8 cellular contexts compared by ENCODE assay signal in the genomic region with DNA sequence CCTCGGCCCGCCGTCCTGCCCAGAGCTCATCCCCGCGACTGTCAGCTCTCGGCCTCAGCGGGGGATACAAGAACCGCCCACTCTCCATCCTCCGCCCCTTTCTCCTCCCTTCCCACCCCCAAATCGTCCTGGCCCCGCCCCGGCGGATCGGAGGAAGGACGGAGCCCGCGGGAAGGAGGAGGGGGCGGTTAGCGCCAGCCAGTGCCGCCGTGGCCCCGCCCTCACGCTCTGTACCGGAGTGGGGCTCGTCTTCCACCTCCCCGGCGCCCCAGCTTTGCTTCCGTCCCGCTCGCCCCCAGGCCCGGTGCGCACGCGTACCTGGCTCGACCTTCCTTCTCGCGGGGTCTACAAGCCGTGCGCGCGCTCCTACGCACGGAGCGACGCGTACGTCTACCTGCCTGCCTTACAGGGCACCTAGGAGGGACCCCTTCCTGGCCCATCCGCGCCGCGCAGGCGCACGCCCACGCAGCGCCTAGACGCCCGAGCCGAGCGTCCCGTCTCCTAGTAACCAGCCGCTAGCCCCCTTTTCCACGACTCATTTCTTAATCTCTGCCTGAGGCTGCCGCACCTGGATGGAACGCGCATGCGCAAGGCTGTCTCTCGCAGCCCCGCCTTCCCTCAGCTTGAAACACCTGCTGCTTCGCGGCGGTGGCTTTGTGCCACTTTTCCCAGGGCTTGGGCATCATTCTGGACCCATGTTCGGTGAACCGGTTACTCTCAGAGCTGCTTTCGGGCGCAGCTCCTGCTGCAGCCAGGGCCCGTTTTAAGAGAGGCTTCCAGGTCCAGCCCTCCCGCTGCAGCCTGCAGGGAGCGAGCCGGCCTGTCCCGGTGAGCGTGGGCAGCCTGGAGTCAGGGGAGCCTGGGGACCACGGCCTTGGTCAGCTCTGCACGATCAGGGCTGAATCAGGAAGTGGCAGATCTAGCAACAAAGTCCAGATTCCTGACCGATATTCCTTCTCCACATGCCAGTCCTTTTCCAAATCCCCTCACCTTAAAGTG. TPM values are rescaled to one million over a fixed set of nuclear protein-coding genes. Genes with fewer than 3 reads are reported as not detected.
DNase-seq lines count a peak whose midpoint lies in the region; ATAC-seq, FAIRE-seq and TF ChIP-seq lines count a peak whose summit lies in the region.

A gene with protein sequence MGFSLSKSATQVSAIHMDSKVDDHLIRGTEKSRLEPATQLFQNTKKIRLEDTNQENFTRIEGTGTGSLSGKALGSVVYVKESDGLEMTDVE (plus strand): TSS at position 598 of the 999 bp plus-strand sequence. CDS start 8,852 bp downstream, outside the sequence.

- no peak; the same call in 1 of the 2 replicates for TF ChIP-seq POLR2A in H54 (IDR thresholded peaks at IDR 0.05; ENCODE audit: low read depth, low read length)

- H3K9me3 Mint-ChIP-seq in activated T-helper 17 cell treated with anti-CD3 and anti-CD28 coated beads, Interleukin-2, amount 50 U/mL, for 72 hours = no peaks in the 10 kb centered on the region
- peaks cover 0 to 13% (median 6%) of the 10 kb centered on the region in 9 donors for H3K9me3 Mint-ChIP-seq in naive thymus-derived CD8-positive, alpha-beta T cell
- H3K9me3 Mint-ChIP-seq in stimulated activated naive B cell treated with anti-CD40 and anti-IgM and Interleukin-4, amounts not matched to agents 10 μg/mL and 1 μg/mL and 100 μg/mL, for 72 hours = no peaks in the 10 kb centered on the region

- H3K36me3 Mint-ChIP-seq in activated T-helper 17 cell treated with anti-CD3 and anti-CD28 coated beads, Interleukin-2, amount 50 U/mL, for 72 hours (ENCODE audit: low read depth) = peaks cover 6% of the 10 kb centered on the region
- H3K36me3 Mint-ChIP-seq in naive thymus-derived CD8-positive, alpha-beta T cell = peaks cover 9 to 19% (median 10%) of the 10 kb centered on the region in 3 donors
- H3K36me3 Mint-ChIP-seq in stimulated activated naive B cell treated with anti-CD40 and anti-IgM and Interleukin-4, amounts not matched to agents 10 μg/mL and 1 μg/mL and 100 μg/mL, for 72 hours = peaks cover 2 to 8% of the 10 kb centered on the region in 2 donors

- peak within 1 kb of the TSS; percentile 97 for H3K27ac Mint-ChIP-seq in activated T-helper 17 cell treated with anti-CD3 and anti-CD28 coated beads, Interleukin-2, amount 50 U/mL, for 72 hours
- peak within 1 kb of the TSS; percentile 96 to 99 (median 99) for H3K27ac Mint-ChIP-seq in naive thymus-derived CD8-positive, alpha-beta T cell
- peak within 1 kb of the TSS; percentile 91 for H3K27ac Mint-ChIP-seq in stimulated activated naive B cell treated with anti-CD40 and anti-IgM and Interleukin-4, amounts not matched to agents 10 μg/mL and 1 μg/mL and 100 μg/mL, for 72 hours

- H3K4me3 Mint-ChIP-seq in activated T-helper 17 cell treated with anti-CD3 and anti-CD28 coated beads, Interleukin-2, amount 50 U/mL, for 72 hours = peak within 1 kb of the TSS; percentile 95
- peak within 1 kb of the TSS; percentile 92 to 99 (median 97) for H3K4me3 Mint-ChIP-seq in naive thymus-derived CD8-positive, alpha-beta T cell
- peak within 1 kb of the TSS; percentile 97 to 99 for H3K4me3 Mint-ChIP-seq in stimulated activated naive B cell treated with anti-CD40 and anti-IgM and Interleukin-4, amounts not matched to agents 10 μg/mL and 1 μg/mL and 100 μg/mL, for 72 hours

- ATAC-seq in activated T-helper 17 cell treated with anti-CD3 and anti-CD28 coated beads, Interleukin-2, amount 50 U/mL, for 72 hours (replicated peaks) = peak; percentile 95
- ATAC-seq in naive thymus-derived CD8-positive, alpha-beta T cell = peak; percentile 86 to 89
- peak; percentile 90 to 92 for ATAC-seq in stimulated activated naive B cell treated with anti-CD40 and anti-IgM and Interleukin-4, amounts not matched to agents 10 μg/mL and 1 μg/mL and 100 μg/mL, for 72 hours (replicated peaks)

- peak; percentile 90 for DNase-seq in EL
- peak; percentile 77 for DNase-seq in H54 (ENCODE audit: insufficient read length, low spot score)
- DNase-seq in LNCaP clone FGC (ENCODE audit: low read depth) = peak; percentile 82
- peak; percentile 87 for DNase-seq in RPMI7951 (ENCODE audit: low read depth)
- peak; percentile 72 for DNase-seq in fibroblast of mammary gland (ENCODE audit: low read depth)
- DNase-seq in naive thymus-derived CD8-positive, alpha-beta T cell = peak; percentile 94 to 98 (median 98)
- peak; percentile 97 for DNase-seq in stimulated activated naive B cell treated with anti-CD40 and anti-IgM and Interleukin-4, amounts not matched to agents 10 μg/mL and 1 μg/mL and 100 μg/mL, for 72 hours

- peak; percentile 85 for FAIRE-seq in H54 (lab: Jason Lieb, UNC)

- H3K4me3 ChIP-seq in LNCaP clone FGC (ENCODE audit: low read depth, low read length) (peak within 1 kb of the TSS; percentile 74), fibroblast of mammary gland (ENCODE audit: control insufficient read depth, low read depth, low read length) (peak within 1 kb of the TSS; percentile 78)

- POLR2A ChIA-PET in naive thymus-derived CD8-positive, alpha-beta T cell (lab: Charles Lee) = interaction anchor here (0.5 to 4.4 kb wide), 12 partner anchors 8 to 242 kb away, joined by 3 to 90 read pairs (median 4); a partner anchor contains a TSS

- TF ChIP-seq CTCF in LNCaP clone FGC (IDR thresholded peaks at IDR 0.05; ENCODE audit: control insufficient read depth, extremely low read depth, insufficient read depth) = no peak
- no peak for TF ChIP-seq CTCF in fibroblast of mammary gland (conservative IDR thresholded peaks at IDR 0.05; ENCODE audit: control insufficient read depth, insufficient read depth, low read depth, low read length)

- H3K4me1 Mint-ChIP-seq in activated T-helper 17 cell treated with anti-CD3 and anti-CD28 coated beads, Interleukin-2, amount 50 U/mL, for 72 hours = peaks cover 4% of the 10 kb centered on the region
- peaks cover 10 to 29% (median 26%) of the 10 kb centered on the region in 4 donors for H3K4me1 Mint-ChIP-seq in naive thymus-derived CD8-positive, alpha-beta T cell
- peaks cover 8 to 16% of the 10 kb centered on the region in 2 donors for H3K4me1 Mint-ChIP-seq in stimulated activated naive B cell treated with anti-CD40 and anti-IgM and Interleukin-4, amounts not matched to agents 10 μg/mL and 1 μg/mL and 100 μg/mL, for 72 hours

- no peaks in the 10 kb centered on the region for H3K27me3 Mint-ChIP-seq in activated T-helper 17 cell treated with anti-CD3 and anti-CD28 coated beads, Interleukin-2, amount 50 U/mL, for 72 hours
- H3K27me3 Mint-ChIP-seq in naive thymus-derived CD8-positive, alpha-beta T cell = no peaks in the 10 kb centered on the region
- H3K27me3 Mint-ChIP-seq in stimulated activated naive B cell treated with anti-CD40 and anti-IgM and Interleukin-4, amounts not matched to agents 10 μg/mL and 1 μg/mL and 100 μg/mL, for 72 hours = no peaks in the 10 kb centered on the region

RNA-seq across cellular contexts. Expression of the gene that starts here (rescaled TPM):
- total RNA-seq in RPMI7951 (2014; rRNA removed; shearing (Covaris generic)) = 0.24 TPM in 1 of 2 replicates, not detected in the other
- 1 to 10 TPM; 1.9 TPM for total RNA-seq in activated T-helper 17 cell treated with anti-CD3 and anti-CD28 coated beads, Interleukin-2, amount 50 U/mL, for 72 hours
- total RNA-seq in naive thymus-derived CD8-positive, alpha-beta T cell = 1 to 10 TPM; 3.9 to 5.7 TPM
- 1 to 10 TPM; 6.1 to 6.8 (median 6.7) TPM for polyA plus RNA-seq in naive thymus-derived CD8-positive, alpha-beta T cell

Comparison
In these comparisons a context has a peak if more than half of its experiments do, and no peak if none do; other contexts are left out.
1. Peak in every context shown above with its lines: DNase-seq, ATAC-seq and H3K4me3 ChIP-seq.
2. Peak in DNase-seq in RPMI7951; RNA of the gene not detected or under 1 TPM.